In genomic region chr21:43893536-43894205, GRCh38 we compare ENCODE assay signal across 9 cellular contexts. TPM values are rescaled to one million over a fixed set of nuclear protein-coding genes. Genes with fewer than 3 reads are reported as not detected.
DNase-seq lines count a peak whose midpoint lies in the region; ATAC-seq and TF ChIP-seq lines count a peak whose summit lies in the region.
"Had no signal": no experiment of that assay in that cellular context is flagged by ENCODE, and none has a peak within 500 bp of the region (broad histone marks: within the 10 kb centered on the region; RNA-seq: fewer than 3 reads in every experiment).

No MANE protein-coding gene starts in this region.

- intact Hi-C loops in left ventricle myocardium inferior (cut with micrococcal nuclease), result no loop called here

- H3K27ac ChIP-seq in left ventricle myocardium inferior (replicated peaks), result peak overlapping the region; percentile 35

- DNase-seq in BE2C (no peak), T-helper 17 cell (no peak), left ventricle myocardium inferior (no peak), chondrocyte (ENCODE audit: low spot score) (no peak), epidermal melanocyte (ENCODE audit: insufficient read length, low spot score) (no peak)
- no peak for DNase-seq in effector CD8-positive, alpha-beta T cell (lab: John Stamatoyannopoulos, UW)
- DNase-seq: activated CD4-positive, CD25-positive, alpha-beta regulatory T cell had no signal

- H3K27ac Mint-ChIP-seq in T-helper 17 cell, result peak overlapping the region; percentile 89
- H3K27ac Mint-ChIP-seq in chondrocyte (ENCODE audit: unreplicated experiment), result no peak overlapping the region

- peaks cover 7% of the 10 kb centered on the region for H3K9me3 Mint-ChIP-seq in chondrocyte (ENCODE audit: low read depth)

- H3K4me3 Mint-ChIP-seq in T-helper 17 cell, result peak overlapping the region; percentile 91
- no peak overlapping the region for H3K4me3 Mint-ChIP-seq in chondrocyte (ENCODE audit: unreplicated experiment)

- TF ChIP-seq CTCF in BE2C (IDR thresholded peaks at IDR 0.05; ENCODE audit: low read depth, low read length) (no peak), left ventricle myocardium inferior (IDR thresholded peaks at IDR 0.05; ENCODE audit: borderline replicate concordance) (no peak), chondrocyte (IDR thresholded peaks at IDR 0.05) (no peak)

- H3K36me3 ChIP-seq in BE2C, result no peaks in the 10 kb centered on the region; the same call in 1 of the 2 replicates
- no peaks in the 10 kb centered on the region for H3K36me3 ChIP-seq in left ventricle myocardium inferior

- ATAC-seq in GM19025 (IDR thresholded peaks at IDR 0.05; ENCODE audit: low read depth, unreplicated experiment), result peak; percentile 51
- peak; percentile 50 for ATAC-seq in T-helper 17 cell
- no peak for ATAC-seq in HG03159 (IDR thresholded peaks at IDR 0.05; ENCODE audit: unreplicated experiment)

- no peaks in the 10 kb centered on the region for H3K27me3 ChIP-seq in BE2C
- H3K27me3 ChIP-seq in left ventricle myocardium inferior (ENCODE audit: low read depth), result no peaks in the 10 kb centered on the region

- no peaks in the 10 kb centered on the region for H3K27me3 Mint-ChIP-seq in T-helper 17 cell
- no peaks in the 10 kb centered on the region for H3K27me3 Mint-ChIP-seq in chondrocyte (ENCODE audit: low read depth)

- H3K36me3 Mint-ChIP-seq in T-helper 17 cell (ENCODE audit: low read depth) (no peaks in the 10 kb centered on the region), chondrocyte (ENCODE audit: low read depth) (peaks cover 13% of the 10 kb centered on the region)

- H3K4me3 ChIP-seq in BE2C (ENCODE audit: low read depth, low read length) (peak overlapping the region; percentile 11; the same call in 1 of the 2 replicates), left ventricle myocardium inferior (peak overlapping the region; percentile 32)

- H3K4me1 Mint-ChIP-seq in T-helper 17 cell (peaks cover 27% of the 10 kb centered on the region), chondrocyte (ENCODE audit: low read depth) (peaks cover 3% of the 10 kb centered on the region)

- H3K4me1 ChIP-seq in BE2C, result no peaks in the 10 kb centered on the region
- peaks cover 29% of the 10 kb centered on the region for H3K4me1 ChIP-seq in left ventricle myocardium inferior

- H3K9me3 ChIP-seq in BE2C (no peaks in the 10 kb centered on the region), T-helper 17 cell (ENCODE audit: control insufficient read depth, low read length, poor library complexity, severe bottlenecking) (no peaks in the 10 kb centered on the region), left ventricle myocardium inferior (replicated peaks) (no peaks in the 10 kb centered on the region)

RNA-seq across cellular contexts. Expression of gene AGPAT3, which starts 28.6 kb away (rescaled TPM):
- polyA plus RNA-seq in BE2C (2012; ENCODE audit: insufficient read depth, insufficient read length, low read depth), result 20.6 TPM
- 10 to 100 TPM; 64.1 to 67.3 TPM for total RNA-seq in T-helper 17 cell
- 79.6 TPM for total RNA-seq in left ventricle myocardium inferior
- 43.5 to 48.1 TPM (median 45.4 TPM) in 3 replicates for total RNA-seq in chondrocyte
